In the genomic region with DNA sequence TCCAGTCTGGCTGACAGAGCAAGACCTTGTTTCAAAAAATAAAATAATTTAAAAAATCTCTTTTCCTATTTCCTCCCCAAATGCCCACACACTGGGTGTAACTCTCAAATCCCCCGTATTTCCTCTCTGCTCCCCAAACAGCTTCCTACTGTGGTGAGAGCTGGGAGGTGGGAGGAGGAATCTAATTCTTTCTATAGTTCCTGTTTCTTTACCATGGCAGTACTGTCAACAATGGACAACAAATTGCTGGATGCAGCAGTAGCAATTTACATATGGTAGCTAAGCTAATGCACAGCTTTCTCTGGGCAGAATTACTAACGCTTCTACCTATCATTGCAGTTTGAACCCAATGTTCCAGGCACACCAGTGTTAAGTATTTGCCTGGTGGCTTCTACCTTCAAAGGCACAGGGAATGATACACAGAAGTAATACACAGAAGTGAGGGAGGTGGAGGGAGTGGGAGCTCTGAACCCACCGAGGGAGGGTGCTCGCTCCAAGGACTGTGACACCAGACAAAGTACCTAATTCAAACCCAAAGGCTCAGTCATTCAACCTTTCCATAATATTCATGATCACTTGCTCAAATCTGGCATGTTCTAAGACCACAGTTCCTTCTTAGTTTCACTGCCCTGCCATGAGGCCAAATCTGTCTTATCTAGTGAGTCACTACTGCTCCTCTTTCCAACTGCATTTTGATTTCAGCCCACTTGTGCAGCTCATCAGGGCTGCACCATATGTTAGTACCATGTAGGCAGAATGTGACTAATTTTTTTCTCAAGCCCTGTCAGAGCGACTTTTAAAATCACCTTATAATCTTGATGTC, we compare ENCODE assay signal across 1 cellular context.
TF ChIP-seq lines count a peak whose summit lies in the region.

No MANE protein-coding gene starts in this region.

TF ChIP-seq in GM12878, 131 proteins besides CTCF, POLR2A, EP300 and RAD21 (continued from another document and continues in another):
- TF ChIP-seq NR2C2 (IDR thresholded peaks at IDR 0.05; ENCODE audit: borderline replicate concordance, control insufficient read depth, insufficient read length, low read depth) (no peak), BMI1 (IDR thresholded peaks at IDR 0.05; ENCODE audit: borderline replicate concordance) (no peak), GABPA (IDR thresholded peaks at IDR 0.05; ENCODE audit: low read depth) (no peak), RELA (IDR thresholded peaks at IDR 0.05; ENCODE audit: borderline replicate concordance, partially characterized antibody) (no peak), CEBPZ (IDR thresholded peaks at IDR 0.05; ENCODE audit: low read depth, low read length) (no peak), YY1 (IDR thresholded peaks at IDR 0.05; ENCODE audit: low read depth, low read length) (no peak), HDAC2 (IDR thresholded peaks at IDR 0.05) (no peak), KAT2A (conservative IDR thresholded peaks at IDR 0.05; ENCODE audit: control insufficient read depth, low read depth, low read length) (no peak), PAX5 (IDR thresholded peaks at IDR 0.05; ENCODE audit: borderline replicate concordance, low read depth, low read length) (no peak), NBN (IDR thresholded peaks at IDR 0.05) (no peak), NFIC (IDR thresholded peaks at IDR 0.05; ENCODE audit: low read depth, low read length) (peak; percentile 25; the same call in 1 of the 2 replicates), ETV6 (conservative IDR thresholded peaks at IDR 0.05 in 1 of 2, IDR thresholded peaks at IDR 0.05 in 1 of 2; ENCODE audit: borderline replicate concordance in 1 of 2, low read depth in 1 of 2) (peak in 1 of 2 experiments; percentile 31; a peak in 1 of 4 replicates), CBFB (IDR thresholded peaks at IDR 0.05; ENCODE audit: low read depth) (no peak), PKNOX1 (IDR thresholded peaks at IDR 0.05) (no peak), TBL1XR1 (IDR thresholded peaks at IDR 0.05; ENCODE audit: low read depth, low read length) (no peak), DPF2 (IDR thresholded peaks at IDR 0.05) (no peak), NKRF (conservative IDR thresholded peaks at IDR 0.05) (no peak), EZH2 (IDR thresholded peaks at IDR 0.05; ENCODE audit: borderline replicate concordance, control insufficient read depth, low read depth, low read length) (no peak), NR2F1 (conservative IDR thresholded peaks at IDR 0.05) (no peak), NRF1 (conservative IDR thresholded peaks at IDR 0.05; ENCODE audit: low read depth, low read length) (no peak), RBBP5 (conservative IDR thresholded peaks at IDR 0.05) (no peak), FOXM1 (IDR thresholded peaks at IDR 0.05; ENCODE audit: low read depth, low read length) (0 out of 2 replicates have a peak, but pooled peaks have one; percentile 20), RUNX3 (IDR thresholded peaks at IDR 0.05; ENCODE audit: low read length) (peak; percentile 58; the same call in 1 of the 2 replicates), NR2C1 (IDR thresholded peaks at IDR 0.05) (no peak), MAX (IDR thresholded peaks at IDR 0.05; ENCODE audit: low read depth, low read length) (no peak), ZBTB33 (IDR thresholded peaks at IDR 0.05) (no peak), ZBTB40 (IDR thresholded peaks at IDR 0.05; ENCODE audit: borderline replicate concordance) (no peak), MEF2B (IDR thresholded peaks at IDR 0.05; ENCODE audit: partially characterized antibody, poor library complexity, severe bottlenecking) (no peak), MEF2A (IDR thresholded peaks at IDR 0.05; ENCODE audit: insufficient read depth, low read depth, low read length) (no peak), BCL11A (IDR thresholded peaks at IDR 0.05; ENCODE audit: low read depth, low read length) (0 out of 2 replicates have a peak, but pooled peaks have one; percentile 17), TARDBP (IDR thresholded peaks at IDR 0.05; ENCODE audit: borderline replicate concordance) (no peak), CREB1 (IDR thresholded peaks at IDR 0.05; ENCODE audit: low read depth) (no peak), CEBPB (IDR thresholded peaks at IDR 0.05; ENCODE audit: borderline replicate concordance in 1 of 2, low read depth in 2 of 2, low read length in 2 of 2) (no peak), HCFC1 (IDR thresholded peaks at IDR 0.05; ENCODE audit: low read length) (no peak), MLLT1 (IDR thresholded peaks at IDR 0.05) (no peak), WRNIP1 (IDR thresholded peaks at IDR 0.05; ENCODE audit: borderline replicate concordance, low read depth, low read length) (no peak), PML (IDR thresholded peaks at IDR 0.05; ENCODE audit: low read length) (no peak), E4F1 (IDR thresholded peaks at IDR 0.05; ENCODE audit: borderline replicate concordance, partially characterized antibody) (no peak)
- TF ChIP-seq, protein P1, sequence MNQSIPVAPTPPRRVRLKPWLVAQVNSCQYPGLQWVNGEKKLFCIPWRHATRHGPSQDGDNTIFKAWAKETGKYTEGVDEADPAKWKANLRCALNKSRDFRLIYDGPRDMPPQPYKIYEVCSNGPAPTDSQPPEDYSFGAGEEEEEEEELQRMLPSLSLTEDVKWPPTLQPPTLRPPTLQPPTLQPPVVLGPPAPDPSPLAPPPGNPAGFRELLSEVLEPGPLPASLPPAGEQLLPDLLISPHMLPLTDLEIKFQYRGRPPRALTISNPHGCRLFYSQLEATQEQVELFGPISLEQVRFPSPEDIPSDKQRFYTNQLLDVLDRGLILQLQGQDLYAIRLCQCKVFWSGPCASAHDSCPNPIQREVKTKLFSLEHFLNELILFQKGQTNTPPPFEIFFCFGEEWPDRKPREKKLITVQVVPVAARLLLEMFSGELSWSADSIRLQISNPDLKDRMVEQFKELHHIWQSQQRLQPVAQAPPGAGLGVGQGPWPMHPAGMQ (IDR thresholded peaks at IDR 0.05; ENCODE audit: borderline replicate concordance): no peak
